ENCODE assay signal across 19 cellular contexts in the genomic region with DNA sequence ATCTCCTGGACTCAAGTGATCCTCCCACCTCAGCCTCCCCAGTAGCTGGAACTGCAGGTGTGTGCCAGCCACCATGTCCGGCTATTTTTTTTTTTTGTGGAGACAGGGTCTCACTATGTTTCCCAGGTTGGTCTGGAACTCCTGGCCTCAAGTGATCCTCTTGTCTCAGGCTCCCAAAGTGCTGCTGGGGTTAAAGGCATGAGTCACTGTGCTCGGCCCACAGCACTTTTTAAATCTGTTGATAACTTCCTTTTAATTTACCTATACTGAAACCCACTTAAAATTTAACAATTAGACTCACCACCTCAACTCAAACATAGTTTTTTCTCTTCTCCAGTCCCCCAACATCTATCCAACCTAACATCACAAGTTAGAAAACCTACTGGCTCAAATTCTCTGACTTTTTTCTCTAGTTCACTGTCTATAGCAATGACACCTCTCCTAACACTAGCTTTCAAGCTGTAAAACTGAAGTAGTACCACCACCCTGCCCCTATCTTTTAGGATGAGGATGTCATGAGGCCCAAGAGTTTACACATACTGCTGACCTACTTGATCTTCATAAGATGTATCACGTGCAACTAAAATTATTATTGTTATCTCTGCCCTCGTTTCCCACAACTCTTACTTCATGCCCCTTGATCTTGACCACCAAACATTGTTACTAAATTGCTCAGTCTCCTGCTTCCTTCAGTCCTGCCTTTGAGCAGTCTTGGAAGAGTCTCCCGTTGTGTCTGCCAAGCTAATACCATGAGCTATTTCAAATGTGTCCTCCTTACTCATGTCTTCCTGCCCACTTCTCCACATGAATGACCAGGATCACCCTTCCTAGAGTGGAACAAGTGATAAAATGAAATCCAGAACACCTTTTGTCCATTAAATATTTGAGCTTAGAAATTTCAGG.
A peak's percentile ranks its signal among the peaks of the same experiment; 100 is the strongest.
DNase-seq lines count a peak whose midpoint lies in the region; ATAC-seq and TF ChIP-seq lines count a peak whose summit lies in the region.
"Had no signal": no experiment of that assay in that cellular context is flagged by ENCODE, and none has a peak within 500 bp of the region (broad histone marks: within the 10 kb centered on the region; RNA-seq: fewer than 3 reads in every experiment).

No MANE protein-coding gene starts in this region.

- intact Hi-C loops in esophagus squamous epithelium (cut with DNase I), result no loop called here
- intact Hi-C loops in naive thymus-derived CD4-positive, alpha-beta T cell (cut with micrococcal nuclease), result no loop called here
- intact Hi-C loops in lower leg skin (cut with DNase I; ENCODE audit: low total_unique reads), result no loop called here

- peak overlapping the region in 3 of 4 donors; percentile 42 to 64 (median 63) for H3K27ac ChIP-seq in esophagus squamous epithelium
- H3K27ac ChIP-seq in naive thymus-derived CD4-positive, alpha-beta T cell (ENCODE audit: low read depth, low read length), result no peak overlapping the region
- H3K27ac ChIP-seq: spleen had no signal

- H3K4me3 Mint-ChIP-seq in naive thymus-derived CD4-positive, alpha-beta T cell, result no peak overlapping the region
- H3K4me3 Mint-ChIP-seq: activated naive CD4-positive, alpha-beta T cell treated with anti-CD3 and anti-CD28 coated beads, Interleukin-2, amount 10 ng/mL, durations not matched to agents 7 days and 5 days; endodermal cell had no signal

- H3K9me3 ChIP-seq in esophagus squamous epithelium, result no peaks in the 10 kb centered on the region
- H3K9me3 ChIP-seq in naive thymus-derived CD4-positive, alpha-beta T cell (ENCODE audit: control insufficient read depth in 2 of 3, low read length in 3 of 3), result no peaks in the 10 kb centered on the region
- H3K9me3 ChIP-seq: breast epithelium, spleen had no signal

- TF ChIP-seq CTCF in NB4 (IDR thresholded peaks at IDR 0.05; ENCODE audit: low read depth, low read length) (no peak), esophagus squamous epithelium (IDR thresholded peaks at IDR 0.05) (no peak), lower leg skin (IDR thresholded peaks at IDR 0.05) (no peak)

- H3K36me3 ChIP-seq in esophagus squamous epithelium, result no peaks in the 10 kb centered on the region
- H3K36me3 ChIP-seq in naive thymus-derived CD4-positive, alpha-beta T cell (ENCODE audit: control insufficient read depth in 2 of 3, insufficient read depth in 3 of 3, low read length in 3 of 3), result no peaks in the 10 kb centered on the region
- H3K36me3 ChIP-seq: breast epithelium had no signal

- ATAC-seq in naive thymus-derived CD4-positive, alpha-beta T cell, result peak; percentile 56
- ATAC-seq in HG03039 (IDR thresholded peaks at IDR 0.05; ENCODE audit: unreplicated experiment) (no peak), HG02981 (IDR thresholded peaks at IDR 0.05; ENCODE audit: unreplicated experiment) (no peak)

- DNase-seq in AG20443 (ENCODE audit: low spot score) (peak; percentile 36), NB4 (ENCODE audit: low read depth) (peak; percentile 21), esophagus squamous epithelium (lab: John Stamatoyannopoulos, UW) (no peak), lower leg skin (ENCODE audit: low spot score in 2 of 2) (no peak), midbrain (lab: John Stamatoyannopoulos, UW) (no peak)
- DNase-seq in naive thymus-derived CD4-positive, alpha-beta T cell, result no peak
- DNase-seq: activated CD4-positive, CD25-positive, alpha-beta regulatory T cell treated with anti-CD3 and anti-CD28 coated beads, Interleukin-2, amount 50 U/mL, for 72 hours; activated naive CD4-positive, alpha-beta T cell treated with anti-CD3 and anti-CD28 coated beads, Interleukin-2, amount 10 ng/mL, durations not matched to agents 7 days and 5 days; COR-L47; endodermal cell; glutamatergic neuron; MM.1S; NCI-H774; RPMI8226; spleen; stimulated activated naive CD4-positive, alpha-beta T cell had no signal

- TF ChIP-seq POLR2A in NB4 (IDR thresholded peaks at IDR 0.05; ENCODE audit: extremely low read depth, insufficient read length) (no peak), esophagus squamous epithelium (IDR thresholded peaks at IDR 0.05) (no peak), lower leg skin (IDR thresholded peaks at IDR 0.05) (no peak)

- POLR2A ChIA-PET in naive thymus-derived CD4-positive, alpha-beta T cell (lab: Charles Lee), result no interaction called here

- H3K27me3 Mint-ChIP-seq in naive thymus-derived CD4-positive, alpha-beta T cell, result no peaks in the 10 kb centered on the region
- H3K27me3 Mint-ChIP-seq: activated naive CD4-positive, alpha-beta T cell treated with anti-CD3 and anti-CD28 coated beads, Interleukin-2, amount 10 ng/mL, durations not matched to agents 7 days and 5 days had no signal

- H3K27ac Mint-ChIP-seq in naive thymus-derived CD4-positive, alpha-beta T cell, result peak overlapping the region in 2 of 9 donors; percentile 33 to 41
- H3K27ac Mint-ChIP-seq: activated naive CD4-positive, alpha-beta T cell treated with anti-CD3 and anti-CD28 coated beads, Interleukin-2, amount 10 ng/mL, durations not matched to agents 7 days and 5 days; endodermal cell had no signal

- H3K4me3 ChIP-seq in NB4 (ENCODE audit: low read depth, low read length) (no peak overlapping the region), esophagus squamous epithelium (no peak overlapping the region), lower leg skin (ENCODE audit: low read depth, poor library complexity, severe bottlenecking) (no peak overlapping the region)
- H3K4me3 ChIP-seq in naive thymus-derived CD4-positive, alpha-beta T cell (ENCODE audit: low read length), result no peak overlapping the region
- H3K4me3 ChIP-seq: breast epithelium, spleen had no signal

- H3K27me3 ChIP-seq in esophagus squamous epithelium, result no peaks in the 10 kb centered on the region
- no peaks in the 10 kb centered on the region for H3K27me3 ChIP-seq in naive thymus-derived CD4-positive, alpha-beta T cell (ENCODE audit: control insufficient read depth in 2 of 2, insufficient read depth in 2 of 2, low read length in 2 of 2)
- H3K27me3 ChIP-seq: breast epithelium, spleen had no signal

- peaks cover 6 to 42% (median 24%) of the 10 kb centered on the region in 5 donors for H3K36me3 Mint-ChIP-seq in naive thymus-derived CD4-positive, alpha-beta T cell

- CTCF ChIA-PET in naive thymus-derived CD4-positive, alpha-beta T cell (lab: Charles Lee), result no interaction called here

- 74% methylated on average over 5 of the region's 5 CpGs for WGBS in esophagus squamous epithelium, 2 donors
- WGBS in lower leg skin, 2 donors, result 71 to 75% methylated on average over 5 of the region's 5 CpGs

- H3K4me1 Mint-ChIP-seq in naive thymus-derived CD4-positive, alpha-beta T cell, result peaks cover 2 to 25% (median 10%) of the 10 kb centered on the region in 7 donors

- H3K9me3 Mint-ChIP-seq in naive thymus-derived CD4-positive, alpha-beta T cell, result no peaks in the 10 kb centered on the region
- H3K9me3 Mint-ChIP-seq: activated naive CD4-positive, alpha-beta T cell treated with anti-CD3 and anti-CD28 coated beads, Interleukin-2, amount 10 ng/mL, durations not matched to agents 7 days and 5 days; endodermal cell had no signal

- H3K4me1 ChIP-seq in esophagus squamous epithelium, result peaks cover 0 to 34% (median 19%) of the 10 kb centered on the region in 3 donors
- no peaks in the 10 kb centered on the region for H3K4me1 ChIP-seq in naive thymus-derived CD4-positive, alpha-beta T cell (ENCODE audit: control insufficient read depth in 2 of 2, insufficient read depth in 2 of 2, low read length in 2 of 2)
- H3K4me1 ChIP-seq: breast epithelium had no signal

Comparison
In these comparisons a context has a peak if more than half of its experiments do, and no peak if none do; other contexts are left out.
1. DNase-seq: peak in AG20443 (single experiment) and NB4 (single experiment); none in esophagus squamous epithelium (single experiment), naive thymus-derived CD4-positive, alpha-beta T cell (0 of 9), lower leg skin (0 of 2) and midbrain (single experiment).